ENCODE assay signal across 1 cellular context in genomic region chr11:10762185-10762584, GRCh38.
TF ChIP-seq lines count a peak whose summit lies in the region.

No MANE protein-coding gene starts in this region.

TF ChIP-seq in GM23338, 12 proteins besides CTCF, POLR2A, EP300 and RAD21 (continued from another document):
- TF ChIP-seq REST (IDR thresholded peaks at IDR 0.05; ENCODE audit: unreplicated experiment): no peak
- TF ChIP-seq EZH2phosphoT487 (IDR thresholded peaks at IDR 0.05; ENCODE audit: unreplicated experiment): no peak
